In the genomic region with DNA sequence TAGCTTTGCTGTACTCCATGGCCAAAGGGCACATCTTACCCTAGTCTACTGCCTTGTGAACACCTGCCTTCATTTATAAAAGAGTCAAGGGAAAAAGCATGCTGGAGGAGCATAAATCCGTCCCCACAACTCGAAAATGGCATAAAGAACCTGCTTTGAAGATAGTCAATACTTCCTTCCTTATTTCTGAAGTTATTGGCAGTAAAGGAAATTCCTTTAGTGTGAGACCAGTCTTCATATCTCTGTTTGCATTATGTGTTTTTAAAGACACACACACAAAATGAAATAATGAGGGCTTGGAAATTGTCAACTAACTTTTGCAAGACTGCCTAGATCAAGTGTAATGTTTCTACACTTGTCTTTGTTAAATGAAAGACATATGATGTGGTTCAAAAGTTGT, we compare ENCODE assay signal across 21 cellular contexts.
DNase-seq lines count a peak whose midpoint lies in the region; ATAC-seq and TF ChIP-seq lines count a peak whose summit lies in the region.
"Had no signal": no experiment of that assay in that cellular context is flagged by ENCODE, and none has a peak within 500 bp of the region (broad histone marks: within the 10 kb centered on the region; RNA-seq: fewer than 3 reads in every experiment).

No MANE protein-coding gene starts in this region.

- intact Hi-C loops in IMR-90 (cut with micrococcal nuclease), result no loop called here

- H3K14ac ChIP-seq in IMR-90 (replicated peaks; ENCODE audit: low read depth, low read length), result 0 out of 2 replicates have a peak overlapping the region, but pooled peaks have one; percentile 28

- H3K79me1 ChIP-seq in IMR-90 (ENCODE audit: low read depth in 1 of 2, low read length in 2 of 2), result peaks cover 0 to 3% of the 10 kb centered on the region in 2 experiments; a peak in 1 of 4 replicates

- peak overlapping the region; percentile 34; the same call in 1 of the 2 replicates for H3K18ac ChIP-seq in IMR-90 (ENCODE audit: low read depth, low read length)

- H2BK20ac ChIP-seq in IMR-90 (ENCODE audit: low read depth, low read length), result no peak overlapping the region; the same call in 1 of the 2 replicates

- no peak overlapping the region for H3K4me3 ChIP-seq in IMR-90 (ENCODE audit: insufficient read depth, low read depth, low read length)
- no peak overlapping the region for H3K4me3 ChIP-seq in fibroblast of the aortic adventitia (ENCODE audit: low read depth, low read length)
- H3K4me3 ChIP-seq in osteoblast (ENCODE audit: insufficient read depth, low read length), result no peak overlapping the region
- H3K4me3 ChIP-seq: A549; BLaER1 treated with 17β-estradiol and CSF1 and Interleukin-3, amounts not matched to agents 10 nM and 100 nM had no signal

- H2AK9ac ChIP-seq in IMR-90 (replicated peaks; ENCODE audit: low read depth, low read length, poor library complexity), result no peak overlapping the region

- no peak overlapping the region for H3K56ac ChIP-seq in IMR-90 (ENCODE audit: extremely low read depth, insufficient read depth, low read length)

- TF ChIP-seq CTCF in IMR-90 (conservative IDR thresholded peaks at IDR 0.05; ENCODE audit: low read depth, low read length), result no peak
- TF ChIP-seq CTCF in fibroblast of the aortic adventitia (IDR thresholded peaks at IDR 0.05; ENCODE audit: insufficient read depth, low read length), result no peak
- no peak for TF ChIP-seq CTCF in osteoblast (IDR thresholded peaks at IDR 0.05; ENCODE audit: extremely low read depth, low read depth, low read length)

- no peak for TF ChIP-seq POLR2A in IMR-90 (IDR thresholded peaks at IDR 0.05; ENCODE audit: low read depth, low read length)

- no peak overlapping the region for H2BK5ac ChIP-seq in IMR-90 (ENCODE audit: low read depth, low read length, poor library complexity, severe bottlenecking)

- peak overlapping the region; percentile 70; the same call in 1 of the 3 replicates for H2BK15ac ChIP-seq in IMR-90 (ENCODE audit: low read depth, low read length)

- no peaks in the 10 kb centered on the region for H3K36me3 ChIP-seq in IMR-90 (ENCODE audit: control insufficient read depth, insufficient read depth, low read length)
- H3K36me3 ChIP-seq in osteoblast (ENCODE audit: insufficient read depth, low read length), result no peaks in the 10 kb centered on the region
- H3K36me3 ChIP-seq: BE2C; BLaER1 treated with 17β-estradiol and CSF1 and Interleukin-3, amounts not matched to agents 10 nM and 100 nM had no signal

- POLR2A ChIA-PET in IMR-90 (lab: Charles Lee; ENCODE audit: unreplicated experiment), result no interaction called here

- H2AK5ac ChIP-seq in IMR-90 (ENCODE audit: low read depth, low read length), result no peak overlapping the region

- no peak overlapping the region for H3K23ac ChIP-seq in IMR-90 (ENCODE audit: low read depth, low read length)

- H3K27ac ChIP-seq in IMR-90 (ENCODE audit: insufficient read depth, low read length), result no peak overlapping the region
- H3K27ac ChIP-seq in osteoblast (ENCODE audit: low read depth, low read length), result no peak overlapping the region
- H3K27ac ChIP-seq: BLaER1 treated with 17β-estradiol and CSF1 and Interleukin-3, amounts not matched to agents 10 nM and 100 nM had no signal

- BruUV-seq in IMR-90 (replicated peaks; lab: Mats Ljungman, UMichigan), result no TSS peak

- DNase-seq in IMR-90, result no peak
- DNase-seq in dermis blood vessel endothelial cell, result peak; percentile 75
- DNase-seq in fibroblast of the aortic adventitia (ENCODE audit: low read depth), result peak; percentile 64
- DNase-seq in osteoblast (ENCODE audit: insufficient read length, low spot score, missing footprints), result peak; percentile 3
- DNase-seq in retina, result no peak
- no peak for DNase-seq in NCI-H1417 (lab: John Stamatoyannopoulos, UW)
- DNase-seq in activated CD8-positive, alpha-beta memory T cell treated with anti-CD3 and anti-CD28 coated beads for 24 hours, result no peak
- DNase-seq: 8988T; ACHN; AML-193; BE2C; CD4-positive, alpha-beta T cell; CD8-positive, alpha-beta memory T cell; DMS 273 treated with DMSO at 0.1 percent for 48 hours; DMS79 treated with DMSO at 0.1 percent for 48 hours; GF-D8; H7; HCEC 1CT had no signal

- no CpG with 5 or more reads among the region's 2 CpGs for WGBS in IMR-90 (ENCODE audit: extremely low coverage in 2 of 2, insufficient read length in 1 of 2), 2 experiments

- no peak overlapping the region for H4K8ac ChIP-seq in IMR-90 (ENCODE audit: low read depth in 2 of 2, low read length in 2 of 2)

- H3K4me1 ChIP-seq in IMR-90 (ENCODE audit: control insufficient read depth, insufficient read depth, low read length) (peaks cover 13% of the 10 kb centered on the region), osteoblast (ENCODE audit: insufficient read depth, low read length) (peaks cover 33% of the 10 kb centered on the region)

- no peak for ATAC-seq in IMR-90 (ENCODE audit: low read depth)
- ATAC-seq in HG02981 (IDR thresholded peaks at IDR 0.05; ENCODE audit: unreplicated experiment), result no peak
- ATAC-seq: A549 had no signal

- H2BK120ac ChIP-seq in IMR-90 (ENCODE audit: low read depth, low read length), result peak overlapping the region; percentile 14; the same call in 1 of the 2 replicates

- H4K20me1 ChIP-seq in IMR-90 (ENCODE audit: insufficient read depth, low read length) (no peaks in the 10 kb centered on the region), osteoblast (ENCODE audit: insufficient read depth, low read length) (no peaks in the 10 kb centered on the region)
- H4K20me1 ChIP-seq: BLaER1 treated with 17β-estradiol and CSF1 and Interleukin-3, amounts not matched to agents 10 nM and 100 nM had no signal

- no peak for TF ChIP-seq RAD21 in IMR-90 (IDR thresholded peaks at IDR 0.05; ENCODE audit: low read length)

- H4K5ac ChIP-seq in IMR-90 (ENCODE audit: low read depth, low read length), result no peak overlapping the region; the same call in 1 of the 2 replicates

- dilution Hi-C loops in IMR-90 (cut with HindIII; ENCODE audit: low sequenced_read_pairs, unreplicated experiment), result no loop called here

- in situ Hi-C loops in IMR-90 (cut with MboI; ENCODE audit: low sequenced_read_pairs), result loop anchor here (10.0 kb wide), 2 partner anchors 148 to 402 kb away; no protein-coding TSS in a partner anchor

- no peak overlapping the region for H4K91ac ChIP-seq in IMR-90 (ENCODE audit: insufficient read depth, low read depth, low read length)

- H3K4ac ChIP-seq in IMR-90 (ENCODE audit: low read depth, low read length), result 0 out of 2 replicates have a peak overlapping the region, but pooled peaks have one; percentile 32

- no peaks in the 10 kb centered on the region for H3K79me2 ChIP-seq in osteoblast (ENCODE audit: insufficient read depth, low read length)

- H3K27me3 ChIP-seq in IMR-90 (ENCODE audit: control insufficient read depth, insufficient read depth, low read length), result no peaks in the 10 kb centered on the region
- no peaks in the 10 kb centered on the region for H3K27me3 ChIP-seq in osteoblast (ENCODE audit: insufficient read depth, low read length)
- H3K27me3 ChIP-seq: BE2C; BLaER1 treated with 17β-estradiol and CSF1 and Interleukin-3, amounts not matched to agents 10 nM and 100 nM had no signal

- H3K9me3 ChIP-seq in IMR-90 (ENCODE audit: control insufficient read depth, insufficient read depth, low read length) (no peaks in the 10 kb centered on the region), osteoblast (ENCODE audit: low read depth, low read length) (no peaks in the 10 kb centered on the region)
- H3K9me3 ChIP-seq: BE2C had no signal

- H3K9ac ChIP-seq in IMR-90 (ENCODE audit: low read depth, low read length), result no peak overlapping the region
- H3K9ac ChIP-seq: BLaER1 treated with 17β-estradiol and CSF1 and Interleukin-3, amounts not matched to agents 10 nM and 100 nM had no signal

- CTCF ChIA-PET in IMR-90 (lab: Yijun Ruan, JAX), result no interaction called here

- H3K9me1 ChIP-seq in IMR-90 (ENCODE audit: insufficient read depth, low read length), result 0 out of 2 replicates have a peak, but pooled peaks cover 4% of the 10 kb centered on the region

- no peak overlapping the region for H2AFZ ChIP-seq in IMR-90 (replicated peaks; ENCODE audit: low read length, poor library complexity)
- H2AFZ ChIP-seq in osteoblast (ENCODE audit: low read length), result no peak overlapping the region

- H3K4me2 ChIP-seq in IMR-90 (ENCODE audit: low read depth, low read length) (no peak overlapping the region), osteoblast (ENCODE audit: insufficient read depth, low read length) (no peak overlapping the region)
- H3K4me2 ChIP-seq: A549; BLaER1 treated with 17β-estradiol and CSF1 and Interleukin-3, amounts not matched to agents 10 nM and 100 nM had no signal

TF ChIP-seq in IMR-90, 13 proteins besides CTCF, POLR2A, EP300 and RAD21 (continues in another document):
- no peak for TF ChIP-seq RCOR1 (IDR thresholded peaks at IDR 0.05; ENCODE audit: insufficient replicate concordance, low read length)
- no peak for TF ChIP-seq BHLHE40 (IDR thresholded peaks at IDR 0.05; ENCODE audit: low read depth, low read length)
- no peak for TF ChIP-seq RFX5 (IDR thresholded peaks at IDR 0.05; ENCODE audit: low read depth, low read length)
- TF ChIP-seq MAFK (IDR thresholded peaks at IDR 0.05; ENCODE audit: low read depth, low read length), result no peak
- TF ChIP-seq, protein P1, sequence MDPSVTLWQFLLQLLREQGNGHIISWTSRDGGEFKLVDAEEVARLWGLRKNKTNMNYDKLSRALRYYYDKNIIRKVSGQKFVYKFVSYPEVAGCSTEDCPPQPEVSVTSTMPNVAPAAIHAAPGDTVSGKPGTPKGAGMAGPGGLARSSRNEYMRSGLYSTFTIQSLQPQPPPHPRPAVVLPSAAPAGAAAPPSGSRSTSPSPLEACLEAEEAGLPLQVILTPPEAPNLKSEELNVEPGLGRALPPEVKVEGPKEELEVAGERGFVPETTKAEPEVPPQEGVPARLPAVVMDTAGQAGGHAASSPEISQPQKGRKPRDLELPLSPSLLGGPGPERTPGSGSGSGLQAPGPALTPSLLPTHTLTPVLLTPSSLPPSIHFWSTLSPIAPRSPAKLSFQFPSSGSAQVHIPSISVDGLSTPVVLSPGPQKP (IDR thresholded peaks at IDR 0.05; ENCODE audit: borderline replicate concordance, low read depth, low read length), result no peak
- no peak for TF ChIP-seq CHD1 (IDR thresholded peaks at IDR 0.05; ENCODE audit: low read depth, low read length)
- TF ChIP-seq NFE2L2 (IDR thresholded peaks at IDR 0.05; ENCODE audit: low read depth, low read length), result no peak
- TF ChIP-seq FOS (IDR thresholded peaks at IDR 0.05; ENCODE audit: low read depth, low read length), result no peak
- no peak for TF ChIP-seq CEBPB (IDR thresholded peaks at IDR 0.05; ENCODE audit: low read depth, low read length)
- no peak for TF ChIP-seq MAZ (IDR thresholded peaks at IDR 0.05; ENCODE audit: borderline replicate concordance, low read depth, low read length)
- TF ChIP-seq, protein P2, sequence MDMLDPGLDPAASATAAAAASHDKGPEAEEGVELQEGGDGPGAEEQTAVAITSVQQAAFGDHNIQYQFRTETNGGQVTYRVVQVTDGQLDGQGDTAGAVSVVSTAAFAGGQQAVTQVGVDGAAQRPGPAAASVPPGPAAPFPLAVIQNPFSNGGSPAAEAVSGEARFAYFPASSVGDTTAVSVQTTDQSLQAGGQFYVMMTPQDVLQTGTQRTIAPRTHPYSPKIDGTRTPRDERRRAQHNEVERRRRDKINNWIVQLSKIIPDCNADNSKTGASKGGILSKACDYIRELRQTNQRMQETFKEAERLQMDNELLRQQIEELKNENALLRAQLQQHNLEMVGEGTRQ (IDR thresholded peaks at IDR 0.05; ENCODE audit: low read depth, low read length), result no peak

Comparison
In these comparisons a context has a peak if more than half of its experiments do, and no peak if none do; other contexts are left out.
1. DNase-seq: peak in dermis blood vessel endothelial cell (single experiment), fibroblast of the aortic adventitia (single experiment) and osteoblast (single experiment); none in IMR-90 (single experiment), retina (single experiment), NCI-H1417 (0 of 3) and activated CD8-positive, alpha-beta memory T cell treated with anti-CD3 and anti-CD28 coated beads for 24 hours (single experiment).